In the genomic region with DNA sequence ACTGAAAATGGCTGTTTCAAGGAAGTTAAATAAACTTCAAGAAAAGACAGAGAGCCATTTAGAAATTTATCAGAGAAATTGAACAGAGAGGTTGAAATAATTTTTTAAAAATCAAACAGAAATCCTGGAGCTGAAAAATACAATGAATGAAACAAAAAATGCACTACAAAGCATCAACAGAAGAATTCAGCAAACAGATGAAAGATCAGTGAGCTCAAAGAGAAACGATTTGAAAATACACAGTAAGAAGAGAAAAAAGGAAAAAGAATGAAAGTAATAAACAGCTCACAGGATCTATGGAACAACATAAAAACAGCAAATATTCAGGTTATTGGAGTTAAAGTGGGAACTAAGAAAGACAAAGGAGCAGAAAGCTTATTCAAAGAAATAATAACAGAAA, we compare ENCODE assay signal across 21 cellular contexts. TPM values are rescaled to one million over a fixed set of nuclear protein-coding genes. Genes with fewer than 3 reads are reported as not detected.
A peak's percentile ranks its signal among the peaks of the same experiment; 100 is the strongest.
DNase-seq lines count a peak whose midpoint lies in the region; ATAC-seq, FAIRE-seq and TF ChIP-seq lines count a peak whose summit lies in the region.
"Had no signal": no experiment of that assay in that cellular context is flagged by ENCODE, and none has a peak within 500 bp of the region (broad histone marks: within the 10 kb centered on the region; RNA-seq: fewer than 3 reads in every experiment).

No MANE protein-coding gene starts in this region.

- no peak for FAIRE-seq in HepG2 (lab: Jason Lieb, UNC)
- no peak for FAIRE-seq in K562 (lab: Jason Lieb, UNC)
- FAIRE-seq in GM12892 (lab: Jason Lieb, UNC): no peak
- FAIRE-seq: D721Med, G401.6, H1 had no signal

- TF ChIP-seq EP300 in HepG2 (IDR thresholded peaks at IDR 0.05; ENCODE audit: low read depth in 2 of 2, low read length in 2 of 2): no peak
- TF ChIP-seq EP300 in HepG2 (CRISPR knock-in tag; IDR thresholded peaks at IDR 0.05; ENCODE audit: borderline replicate concordance): no peak
- no peak for TF ChIP-seq EP300 in K562 (IDR thresholded peaks at IDR 0.05; ENCODE audit: low read length)

- peaks cover 23% of the 10 kb centered on the region for H3K79me2 ChIP-seq in HepG2 (ENCODE audit: insufficient read depth, low read length)
- no peaks in the 10 kb centered on the region for H3K79me2 ChIP-seq in K562 (ENCODE audit: control insufficient read depth, insufficient read depth, low read length)

- H3K36me3 ChIP-seq in HepG2 (replicated peaks in 1 of 2; ENCODE audit: control insufficient read depth in 1 of 2, insufficient read depth in 2 of 2, low read length in 2 of 2) (peaks cover 5 to 6% of the 10 kb centered on the region in 2 experiments; a peak in 4 of 5 replicates), right lobe of liver (no peaks in the 10 kb centered on the region), K562 (ENCODE audit: control insufficient read depth, insufficient read depth, low read length) (no peaks in the 10 kb centered on the region)

- H3K4me1 ChIP-seq in HepG2 (ENCODE audit: insufficient read depth, low read length) (0 out of 2 replicates have a peak, but pooled peaks cover 5% of the 10 kb centered on the region), right lobe of liver (peaks cover 0 to 12% (median 5%) of the 10 kb centered on the region in 4 donors), K562 (replicated peaks in 1 of 2; ENCODE audit: control insufficient read depth in 2 of 2, insufficient read depth in 2 of 2, low read length in 2 of 2) (no peaks in the 10 kb centered on the region)
- H3K4me1 ChIP-seq: BE2C; BLaER1 treated with 17β-estradiol and CSF1 and Interleukin-3, amounts not matched to agents 10 nM and 100 nM had no signal

- H3K9ac ChIP-seq in HepG2 (ENCODE audit: insufficient read depth, low read depth, low read length) (no peak overlapping the region), K562 (ENCODE audit: insufficient read depth in 1 of 2, low read depth in 2 of 2, low read length in 2 of 2) (no peak overlapping the region)
- H3K9ac ChIP-seq: BLaER1 treated with 17β-estradiol and CSF1 and Interleukin-3, amounts not matched to agents 10 nM and 100 nM; GM23248 had no signal

- no peak overlapping the region for H3K27ac ChIP-seq in HepG2 (ENCODE audit: extremely low read length, insufficient read depth, low read length)
- no peak overlapping the region for H3K27ac ChIP-seq in right lobe of liver
- H3K27ac ChIP-seq in K562 (ENCODE audit: extremely low read depth, low read depth, low read length): no peak overlapping the region
- H3K27ac ChIP-seq: BLaER1 treated with 17β-estradiol and CSF1 and Interleukin-3, amounts not matched to agents 10 nM and 100 nM; GM23248 had no signal

- 87% methylated on average over 1 of the region's 1 CpG for WGBS in HepG2 (ENCODE audit: low lambda C conversion rate)
- 100% methylated on average over 1 of the region's 1 CpG for WGBS in right lobe of liver (ENCODE audit: insufficient coverage, low coverage, low lambda C conversion rate, missing lambda C conversion rate)
- WGBS in K562 (ENCODE audit: insufficient coverage, low coverage, missing lambda C conversion rate): 0% methylated on average over 1 of the region's 1 CpG

- H3K36me3 Mint-ChIP-seq in stimulated activated naive B cell treated with anti-CD40 and anti-IgM and Interleukin-4, amounts not matched to agents 10 μg/mL and 1 μg/mL and 100 μg/mL, for 72 hours: peaks cover 61 to 80% of the 10 kb centered on the region in 2 donors

- intact Hi-C loops in HepG2 (cut with micrococcal nuclease; ENCODE audit: unreplicated experiment): no loop called here
- intact Hi-C loops in right lobe of liver (cut with DNase I): no loop called here
- intact Hi-C loops in K562 (cut with micrococcal nuclease): no loop called here

- in situ Hi-C loops in HepG2 (cut with HindIII; ENCODE audit: extremely low pct_ligation_motif_present, low pct_unique_long_range_greater_than_20kb) (no loop called here), KBM-7 (cut with MboI; ENCODE audit: low pct_unique_long_range_greater_than_20kb, low sequenced_read_pairs) (no loop called here), K562 (cut with MboI) (no loop called here)

- H3K4me3 Mint-ChIP-seq in stimulated activated naive B cell treated with anti-CD40 and anti-IgM and Interleukin-4, amounts not matched to agents 10 μg/mL and 1 μg/mL and 100 μg/mL, for 72 hours: no peak overlapping the region
- H3K4me3 Mint-ChIP-seq: CD14-positive monocyte; CD4-positive, alpha-beta T cell; CD8-positive, alpha-beta memory T cell had no signal

- DNase-seq in HepG2 (ENCODE audit: low spot score): no peak
- no peak for DNase-seq in right lobe of liver
- peak; percentile 12 for DNase-seq in KBM-7
- DNase-seq in K562 (ENCODE audit: extremely low read depth in 1 of 4, low spot score in 3 of 4): no peak
- no peak for DNase-seq in stimulated activated naive B cell treated with anti-CD40 and anti-IgM and Interleukin-4, amounts not matched to agents 10 μg/mL and 1 μg/mL and 100 μg/mL, for 72 hours
- DNase-seq in GM12892 (ENCODE audit: insufficient read length): no peak
- DNase-seq in AML-193 (lab: John Stamatoyannopoulos, UW): no peak
- DNase-seq: BE2C; CD4-positive, alpha-beta T cell; CD8-positive, alpha-beta memory T cell; DMS153; DND-41; GM23248; H7; HCEC 1CT had no signal

- H2AFZ ChIP-seq in HepG2 (ENCODE audit: low read length) (no peak overlapping the region), K562 (ENCODE audit: low read depth, low read length) (no peak overlapping the region)
- H2AFZ ChIP-seq: GM23248 had no signal

- H4K20me1 ChIP-seq in HepG2 (ENCODE audit: insufficient read depth, low read length) (no peaks in the 10 kb centered on the region), K562 (replicated peaks; ENCODE audit: control insufficient read depth, insufficient read depth, low read length) (no peaks in the 10 kb centered on the region)

- no peak for TF ChIP-seq CTCF in HepG2 (CRISPR knock-in tag; IDR thresholded peaks at IDR 0.05)
- no peak for TF ChIP-seq CTCF in right lobe of liver (IDR thresholded peaks at IDR 0.05)
- no peak for TF ChIP-seq CTCF in K562 (IDR thresholded peaks at IDR 0.05 in 2 of 3, conservative IDR thresholded peaks at IDR 0.05 in 1 of 3; ENCODE audit: insufficient read depth in 2 of 3, low read depth in 1 of 3, low read length in 3 of 3)

- H3K27ac Mint-ChIP-seq in stimulated activated naive B cell treated with anti-CD40 and anti-IgM and Interleukin-4, amounts not matched to agents 10 μg/mL and 1 μg/mL and 100 μg/mL, for 72 hours: peak overlapping the region; percentile 10
- H3K27ac Mint-ChIP-seq: CD4-positive, alpha-beta T cell had no signal

- peaks cover 25% of the 10 kb centered on the region for H3K9me3 ChIP-seq in HepG2 (ENCODE audit: low read length)
- peaks cover 0 to 7% (median 4%) of the 10 kb centered on the region in 4 donors for H3K9me3 ChIP-seq in right lobe of liver
- no peaks in the 10 kb centered on the region; the same call in none of the 2 replicates for H3K9me3 ChIP-seq in K562 (replicated peaks; ENCODE audit: control insufficient read depth, insufficient read depth, low read depth, low read length)
- H3K9me3 ChIP-seq: BE2C had no signal

- ATAC-seq in HepG2 (no peak), right lobe of liver (no peak), K562 (no peak), GM18502 (IDR thresholded peaks at IDR 0.05; ENCODE audit: poor library complexity, unreplicated experiment) (no peak)
- no peak for ATAC-seq in stimulated activated naive B cell treated with anti-CD40 and anti-IgM and Interleukin-4, amounts not matched to agents 10 μg/mL and 1 μg/mL and 100 μg/mL, for 72 hours (replicated peaks)

- no peak overlapping the region for H3K4me2 ChIP-seq in HepG2 (ENCODE audit: low read depth, low read length)
- H3K4me2 ChIP-seq in K562 (ENCODE audit: insufficient read depth, low read length): no peak overlapping the region
- H3K4me2 ChIP-seq: BLaER1 treated with 17β-estradiol and CSF1 and Interleukin-3, amounts not matched to agents 10 nM and 100 nM had no signal

- no peak overlapping the region for H3K4me3 ChIP-seq in HepG2 (replicated peaks in 1 of 3; ENCODE audit: insufficient read depth in 1 of 3, low read depth in 2 of 3, low read length in 3 of 3)
- no peak overlapping the region for H3K4me3 ChIP-seq in right lobe of liver
- H3K4me3 ChIP-seq in K562: no peak overlapping the region
- H3K4me3 ChIP-seq: GM23248 had no signal

- TF ChIP-seq POLR2A in HepG2 (IDR thresholded peaks at IDR 0.05; ENCODE audit: insufficient read depth in 1 of 2, low read depth in 2 of 2, low read length in 2 of 2) (no peak), right lobe of liver (IDR thresholded peaks at IDR 0.05) (no peak), K562 (conservative IDR thresholded peaks at IDR 0.05) (no peak), GM12892 (IDR thresholded peaks at IDR 0.05; ENCODE audit: low read depth, low read length) (no peak)

- BruUV-seq in HepG2 (replicated peaks; lab: Mats Ljungman, UMichigan) (no TSS peak), K562 (replicated peaks; lab: Mats Ljungman, UMichigan) (no TSS peak)

- no peaks in the 10 kb centered on the region for H3K27me3 ChIP-seq in HepG2 (ENCODE audit: control insufficient read depth in 1 of 2, insufficient read depth in 2 of 2, low read length in 2 of 2)
- H3K27me3 ChIP-seq in right lobe of liver: no peaks in the 10 kb centered on the region
- H3K27me3 ChIP-seq in K562 (ENCODE audit: control insufficient read depth in 2 of 2, insufficient read depth in 2 of 2, low read length in 2 of 2): no peaks in the 10 kb centered on the region
- H3K27me3 ChIP-seq: BE2C; BLaER1 treated with 17β-estradiol and CSF1 and Interleukin-3, amounts not matched to agents 10 nM and 100 nM had no signal

- no peaks in the 10 kb centered on the region for H3K27me3 Mint-ChIP-seq in stimulated activated naive B cell treated with anti-CD40 and anti-IgM and Interleukin-4, amounts not matched to agents 10 μg/mL and 1 μg/mL and 100 μg/mL, for 72 hours
- H3K27me3 Mint-ChIP-seq: CD4-positive, alpha-beta T cell; CD8-positive, alpha-beta memory T cell had no signal

- no peaks in the 10 kb centered on the region for H3K9me1 ChIP-seq in K562 (ENCODE audit: control insufficient read depth, insufficient read depth, low read length)

- POLR2A ChIA-PET in HepG2 (lab: Yijun Ruan, JAX) (no interaction called here), K562 (lab: Yijun Ruan, JAX) (no interaction called here)

- CTCF ChIA-PET in HepG2 (lab: Yijun Ruan, JAX; ENCODE audit: low intra/inter-chr PET ratio, low total read pairs) (no interaction called here), K562 (lab: Yijun Ruan, JAX; ENCODE audit: low intra/inter-chr PET ratio) (no interaction called here)

- TF ChIP-seq RAD21 in HepG2 (CRISPR knock-in tag; IDR thresholded peaks at IDR 0.05) (no peak), K562 (CRISPR knock-in tag; conservative IDR thresholded peaks at IDR 0.05 in 1 of 2, IDR thresholded peaks at IDR 0.05 in 1 of 2) (no peak)

- no peaks in the 10 kb centered on the region for H3K4me1 Mint-ChIP-seq in stimulated activated naive B cell treated with anti-CD40 and anti-IgM and Interleukin-4, amounts not matched to agents 10 μg/mL and 1 μg/mL and 100 μg/mL, for 72 hours
- H3K4me1 Mint-ChIP-seq: CD14-positive monocyte had no signal

- peaks cover 20 to 26% of the 10 kb centered on the region in 2 donors for H3K9me3 Mint-ChIP-seq in stimulated activated naive B cell treated with anti-CD40 and anti-IgM and Interleukin-4, amounts not matched to agents 10 μg/mL and 1 μg/mL and 100 μg/mL, for 72 hours

RNA-seq across cellular contexts. Expression of a gene that starts 26.2 kb away (rescaled TPM):
- total RNA-seq in HepG2 (2016; rRNA removed; fragmentation: Illumina TruSeq; extraction: Trizol) (71.0 and 88.1 TPM in 2 replicates), right lobe of liver (10 to 100 TPM; 15.4 to 27.6 (median 20.1) TPM), K562 (2014; rRNA removed) (12.2 and 18.2 TPM in 2 replicates), K562 (2014; rRNA removed; fragmentation: Illumina TruSeq; extraction: Trizol) (27.8 and 30.8 TPM in 2 replicates), K562 (2015; rRNA removed; fragmentation: Illumina TruSeq; extraction: Trizol) (16.1 and 20.8 TPM in 2 replicates), K562 (2021) (26.8 and 29.7 TPM in 2 replicates)
- total RNA-seq in HepG2 (2016; cell fraction: cytosol; rRNA removed; fragmentation: Illumina TruSeq; extraction: Trizol; ENCODE audit: low read depth): 21.2 and 25.8 TPM in 2 replicates
- 70.6 and 92.4 TPM in 2 replicates for total RNA-seq in HepG2 (2016; cell fraction: insoluble cytoplasmic fraction; rRNA removed; fragmentation: Illumina TruSeq; extraction: Trizol)
- 56.3 and 58.4 TPM in 2 replicates for total RNA-seq in HepG2 (2016; cell fraction: membrane; rRNA removed; fragmentation: Illumina TruSeq; extraction: Trizol)
- 33.5 and 36.8 TPM in 2 replicates for total RNA-seq in HepG2 (2016; cell fraction: nucleus; rRNA removed; fragmentation: Illumina TruSeq; extraction: Trizol)
- polyA plus RNA-seq in HepG2 (2011; rRNA removed) (12.3 and 13.5 TPM in 2 replicates), K562 (2011; rRNA removed) (13.3 and 17.1 TPM in 2 replicates), K562 (2014; fragmentation: Illumina TruSeq; extraction: Trizol) (19.7 and 20.8 TPM in 2 replicates), K562 (2014; fragmentation: Nextera tagmentation; extraction: Ambion mirVana) (10 to 100 TPM; 67.0 to 70.9 TPM), K562 (2014; rRNA removed) (25.9 and 29.4 TPM in 2 replicates)
- polyA plus RNA-seq in HepG2 (2011; cell fraction: cytosol; rRNA removed): 6.0 and 8.8 TPM in 2 replicates
- polyA plus RNA-seq in HepG2 (2011; cell fraction: nucleus; rRNA removed): 2.6 and 3.9 TPM in 2 replicates
- 24.1 and 48.8 TPM in 2 replicates for polyA plus RNA-seq in HepG2 (2012)
- 24.6 and 28.2 TPM in 2 replicates for polyA plus RNA-seq in HepG2 (2016; cell fraction: cytosol; fragmentation: Illumina TruSeq; extraction: Trizol; ENCODE audit: low read depth)
- 93.9 and 95.1 TPM in 2 replicates for polyA plus RNA-seq in HepG2 (2016; cell fraction: insoluble cytoplasmic fraction; fragmentation: Illumina TruSeq; extraction: Trizol; ENCODE audit: low read depth)
- 50.5 and 50.6 TPM in 2 replicates for polyA plus RNA-seq in HepG2 (2016; cell fraction: membrane; fragmentation: Illumina TruSeq; extraction: Trizol; ENCODE audit: low read depth)
- 57.4 and 64.1 TPM in 2 replicates for polyA plus RNA-seq in HepG2 (2016; cell fraction: nucleus; fragmentation: Illumina TruSeq; extraction: Trizol; ENCODE audit: insufficient read depth, low read depth)
- polyA minus RNA-seq in HepG2 (2011; rRNA and poly(A)+ RNA removed; ENCODE audit: low replicate concordance): 2.7 and 10.9 TPM in 2 replicates
- 6.0 and 6.7 TPM in 2 replicates for polyA minus RNA-seq in HepG2 (2011; cell fraction: cytosol; rRNA and poly(A)+ RNA removed)
- polyA minus RNA-seq in HepG2 (2011; cell fraction: nucleus; rRNA and poly(A)+ RNA removed): 14.5 and 15.2 TPM in 2 replicates
- 2.1 and 4.1 TPM in 2 replicates for total RNA-seq in K562 (2011; cell fraction: chromatin; rRNA removed; ENCODE audit: low replicate concordance)
- 3.3 and 3.5 TPM in 2 replicates for total RNA-seq in K562 (2011; cell fraction: nucleolus; rRNA removed)
- 4.3 and 5.3 TPM in 2 replicates for total RNA-seq in K562 (2011; cell fraction: nucleoplasm; rRNA removed)
- polyA plus RNA-seq in K562 (2011; cell fraction: cytosol; rRNA removed): 3.1 and 7.5 TPM in 2 replicates
- 1.8 and 3.5 TPM in 2 replicates for polyA plus RNA-seq in K562 (2011; cell fraction: nucleus; rRNA removed)
- polyA plus RNA-seq in K562 (2012): 15.8 and 24.1 TPM in 2 replicates
- 4.3 and 6.1 TPM in 2 replicates for polyA minus RNA-seq in K562 (2011; rRNA and poly(A)+ RNA removed)
- polyA minus RNA-seq in K562 (2011; cell fraction: cytosol; rRNA and poly(A)+ RNA removed): 4.8 and 6.0 TPM in 2 replicates
- 2.6 and 4.3 TPM in 2 replicates for polyA minus RNA-seq in K562 (2011; cell fraction: nucleus; rRNA and poly(A)+ RNA removed)
- polyA plus RNA-seq in GM12892 (2012; ENCODE audit: missing spikeins): 57.2 TPM
